Comparison of ENCODE assay signal across 8 cellular contexts in genomic region chr17:17303010-17303846, GRCh38.
DNase-seq lines count a peak whose midpoint lies in the region; ATAC-seq and TF ChIP-seq lines count a peak whose summit lies in the region.

Gene NT5M (plus strand): TSS chr17:17303373. CDS start chr17:17303551, 178 bp downstream.

- peaks cover 8 to 12% of the 10 kb centered on the region in 2 donors for H3K4me1 ChIP-seq in mucosa of rectum (ENCODE audit: control insufficient read depth in 2 of 2, insufficient read depth in 2 of 2, low read length in 2 of 2)

- H3K9me3 ChIP-seq in mucosa of rectum (ENCODE audit: control insufficient read depth in 2 of 2, low read length in 2 of 2): no peaks in the 10 kb centered on the region

- peak; percentile 93 for TF ChIP-seq POLR2A in erythroblast (IDR thresholded peaks at IDR 0.05; ENCODE audit: low read length)

- H3K4me3 ChIP-seq in mucosa of rectum (ENCODE audit: low read length in 2 of 2): peak within 1 kb of the TSS; percentile 55 to 80

- no peaks in the 10 kb centered on the region for H3K27me3 ChIP-seq in mucosa of rectum (ENCODE audit: control insufficient read depth in 2 of 2, insufficient read depth in 2 of 2, low read length in 2 of 2)

- H3K36me3 ChIP-seq in mucosa of rectum (ENCODE audit: control insufficient read depth in 2 of 2, insufficient read depth in 2 of 2, low read length in 2 of 2): no peaks in the 10 kb centered on the region

- DNase-seq in AG08396 (ENCODE audit: low spot score) (peak; percentile 91), HK-2 (ENCODE audit: unreplicated experiment) (peak; percentile 62), NOMO-1 treated with dmso at 0.1 percent for 144 hours (lab: John Stamatoyannopoulos, UW; ENCODE audit: unreplicated experiment) (peak; percentile 79), activated T-cell treated with anti-CD3 and anti-CD28 coated beads for 24 hours (ENCODE audit: low read depth) (peak; percentile 63), erythroblast (lab: John Stamatoyannopoulos, UW) (peak; percentile 89)
- DNase-seq in stimulated activated CD8-positive, alpha-beta memory T cell treated with anti-CD3 and anti-CD28 coated beads, Interleukin-4, amount 100 ng/mL, for 48 hours: peak; percentile 82

- peak within 1 kb of the TSS in 1 of 2 donors; percentile 58 for H3K9ac ChIP-seq in mucosa of rectum (ENCODE audit: low read depth in 1 of 2, low read length in 2 of 2)

- H3K27ac ChIP-seq in mucosa of rectum (ENCODE audit: low read depth in 2 of 2, low read length in 2 of 2): peak within 1 kb of the TSS; percentile 39 to 56

- ATAC-seq in GM19025 (IDR thresholded peaks at IDR 0.05; ENCODE audit: low read depth, unreplicated experiment): peak; percentile 55

Comparison
In these comparisons a context has a peak if more than half of its experiments do, and no peak if none do; other contexts are left out.
1. Peak in every context shown above with its lines: DNase-seq, ATAC-seq, H3K4me3 ChIP-seq and H3K27ac ChIP-seq.